Comparison of ENCODE assay signal across 1 cellular context in genomic region chr10:110358278-110358677, GRCh38.
TF ChIP-seq lines count a peak whose summit lies in the region.

No MANE protein-coding gene starts in this region.

TF ChIP-seq in HepG2, 621 proteins besides CTCF, POLR2A, EP300 and RAD21:
- TF ChIP-seq ZNF407 (CRISPR knock-in tag; IDR thresholded peaks at IDR 0.05; ENCODE audit: not compliant biosample characterization) (no peak), ISX (CRISPR knock-in tag; conservative IDR thresholded peaks at IDR 0.05) (no peak), DPF2 (CRISPR knock-in tag; IDR thresholded peaks at IDR 0.05; ENCODE audit: borderline replicate concordance, low read depth) (no peak), FOXO1 (CRISPR knock-in tag; IDR thresholded peaks at IDR 0.05) (no peak), NAIF1 (CRISPR knock-in tag; IDR thresholded peaks at IDR 0.05; ENCODE audit: borderline replicate concordance) (no peak), ATF4 (CRISPR knock-in tag; IDR thresholded peaks at IDR 0.05) (no peak), MTA1 (CRISPR knock-in tag; IDR thresholded peaks at IDR 0.05; ENCODE audit: borderline replicate concordance) (no peak), GATAD2A (CRISPR knock-in tag; IDR thresholded peaks at IDR 0.05) (no peak), KMT2A (CRISPR knock-in tag; IDR thresholded peaks at IDR 0.05) (no peak), TAF15 (IDR thresholded peaks at IDR 0.05; ENCODE audit: low read depth, low read length, poor library complexity, severe bottlenecking) (no peak), TGIF2 (CRISPR knock-in tag; IDR thresholded peaks at IDR 0.05) (no peak), HNF4A (CRISPR knock-in tag; IDR thresholded peaks at IDR 0.05) (no peak), ZNF589 (CRISPR knock-in tag; conservative IDR thresholded peaks at IDR 0.05) (no peak), HDAC2 (CRISPR knock-in tag; IDR thresholded peaks at IDR 0.05) (no peak), SMAD9 (CRISPR knock-in tag; IDR thresholded peaks at IDR 0.05) (no peak)
- TF ChIP-seq, protein P1, sequence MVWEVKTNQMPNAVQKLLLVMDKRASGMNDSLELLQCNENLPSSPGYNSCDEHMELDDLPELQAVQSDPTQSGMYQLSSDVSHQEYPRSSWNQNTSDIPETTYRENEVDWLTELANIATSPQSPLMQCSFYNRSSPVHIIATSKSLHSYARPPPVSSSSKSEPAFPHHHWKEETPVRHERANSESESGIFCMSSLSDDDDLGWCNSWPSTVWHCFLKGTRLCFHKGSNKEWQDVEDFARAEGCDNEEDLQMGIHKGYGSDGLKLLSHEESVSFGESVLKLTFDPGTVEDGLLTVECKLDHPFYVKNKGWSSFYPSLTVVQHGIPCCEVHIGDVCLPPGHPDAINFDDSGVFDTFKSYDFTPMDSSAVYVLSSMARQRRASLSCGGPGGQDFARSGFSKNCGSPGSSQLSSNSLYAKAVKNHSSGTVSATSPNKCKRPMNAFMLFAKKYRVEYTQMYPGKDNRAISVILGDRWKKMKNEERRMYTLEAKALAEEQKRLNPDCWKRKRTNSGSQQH (CRISPR knock-in tag; IDR thresholded peaks at IDR 0.05; ENCODE audit: low read depth): no peak
- TF ChIP-seq, protein P2, sequence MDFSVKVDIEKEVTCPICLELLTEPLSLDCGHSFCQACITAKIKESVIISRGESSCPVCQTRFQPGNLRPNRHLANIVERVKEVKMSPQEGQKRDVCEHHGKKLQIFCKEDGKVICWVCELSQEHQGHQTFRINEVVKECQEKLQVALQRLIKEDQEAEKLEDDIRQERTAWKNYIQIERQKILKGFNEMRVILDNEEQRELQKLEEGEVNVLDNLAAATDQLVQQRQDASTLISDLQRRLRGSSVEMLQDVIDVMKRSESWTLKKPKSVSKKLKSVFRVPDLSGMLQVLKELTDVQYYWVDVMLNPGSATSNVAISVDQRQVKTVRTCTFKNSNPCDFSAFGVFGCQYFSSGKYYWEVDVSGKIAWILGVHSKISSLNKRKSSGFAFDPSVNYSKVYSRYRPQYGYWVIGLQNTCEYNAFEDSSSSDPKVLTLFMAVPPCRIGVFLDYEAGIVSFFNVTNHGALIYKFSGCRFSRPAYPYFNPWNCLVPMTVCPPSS (IDR thresholded peaks at IDR 0.05): no peak
